Comparison of ENCODE assay signal across 16 cellular contexts in the genomic region with DNA sequence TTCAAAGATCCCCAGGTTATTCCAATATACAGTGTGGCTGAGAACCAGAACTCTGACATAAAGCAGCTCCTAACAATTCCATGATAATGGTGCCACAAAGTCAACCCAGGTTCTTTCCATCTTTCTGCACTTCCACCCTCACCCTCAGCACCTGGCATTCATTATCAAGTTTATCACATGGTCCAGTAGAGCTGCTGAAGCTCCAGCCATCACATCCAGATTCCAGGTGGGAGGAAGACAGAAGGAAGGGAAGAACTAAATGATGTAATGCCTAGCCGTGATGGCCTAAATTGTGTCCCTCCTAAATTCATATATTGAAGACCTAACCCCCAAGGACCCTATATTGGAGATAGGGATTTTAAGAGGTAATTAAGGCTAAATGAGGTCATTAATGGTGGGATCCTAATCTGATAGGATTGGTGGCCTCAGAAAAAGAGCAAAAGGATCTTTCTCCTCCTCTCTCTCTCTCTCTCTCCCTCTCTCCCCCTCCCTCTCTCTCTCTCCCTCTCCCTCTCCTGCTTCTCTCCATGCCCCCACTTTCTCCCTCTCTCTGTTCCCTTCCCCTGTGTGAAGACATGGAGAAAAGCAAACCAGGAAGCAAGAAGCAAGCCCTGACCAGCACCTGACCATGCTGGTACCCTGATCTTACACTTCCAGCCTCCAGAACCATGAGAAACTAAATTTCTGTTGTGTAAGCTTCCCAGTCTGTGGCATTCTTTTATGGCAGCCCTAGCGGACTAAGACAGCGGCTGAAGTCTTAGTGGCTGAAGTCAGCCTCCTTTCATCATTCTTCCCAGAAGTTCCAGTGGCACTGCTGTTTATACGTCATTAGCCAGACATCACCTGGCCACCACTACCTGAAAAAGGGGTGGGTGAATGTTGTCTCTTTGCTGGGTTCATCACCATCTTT.
DNase-seq lines count a peak whose midpoint lies in the region; ATAC-seq and TF ChIP-seq lines count a peak whose summit lies in the region.
"Had no signal": no experiment of that assay in that cellular context is flagged by ENCODE, and none has a peak within 500 bp of the region (broad histone marks: within the 10 kb centered on the region; RNA-seq: fewer than 3 reads in every experiment).

No MANE protein-coding gene starts in this region.

- H3K4me3 ChIP-seq in cardiac fibroblast (replicated peaks in 1 of 2; ENCODE audit: low read depth in 2 of 2, low read length in 2 of 2) (no peak overlapping the region), liver (ENCODE audit: low read depth in 1 of 3, low read length in 3 of 3) (no peak overlapping the region)
- H3K4me3 ChIP-seq: PC-9, prostate gland had no signal

- H3K27ac ChIP-seq in liver (ENCODE audit: low read depth in 1 of 2, low read length in 2 of 2) (peak overlapping the region; percentile 83 to 94), substantia nigra (ENCODE audit: low read depth, low read length, poor library complexity, severe bottlenecking) (peak overlapping the region; percentile 69)
- H3K27ac ChIP-seq: PC-9 had no signal

- DNase-seq in LHCN-M2 (ENCODE audit: low read depth) = peak; percentile 35
- peak; percentile 45 to 48 for DNase-seq in cardiac fibroblast (ENCODE audit: low read depth in 2 of 2)
- no peak for DNase-seq in substantia nigra (lab: John Stamatoyannopoulos, UW)
- no peak for DNase-seq in activated naive CD4-positive, alpha-beta T cell (lab: John Stamatoyannopoulos, UW)
- no peak for DNase-seq in NCI-H1092 (lab: John Stamatoyannopoulos, UW)
- no peak for DNase-seq in globus pallidus (ENCODE audit: low spot score)
- DNase-seq: activated CD4-positive, alpha-beta memory T cell treated with anti-CD3 and anti-CD28 coated beads, Interleukin-2, amount 10 ng/mL, durations not matched to agents 7 days and 5 days; CD8-positive, alpha-beta memory T cell; immature natural killer cell; NCI-H345; PC-9; stimulated activated CD4-positive, alpha-beta T cell treated with anti-CD3 and anti-CD28 coated beads, Interleukin-4, amount 100 ng/mL, for 24 hours; stimulated activated naive CD4-positive, alpha-beta T cell had no signal

- H3K9ac ChIP-seq in liver (ENCODE audit: low read depth in 1 of 2, low read length in 2 of 2) = no peak overlapping the region

- H3K9me3 ChIP-seq in liver (ENCODE audit: control insufficient read depth in 4 of 4, low read length in 3 of 4) = no peaks in the 10 kb centered on the region
- H3K9me3 ChIP-seq: prostate gland had no signal

- TF ChIP-seq CTCF in cardiac fibroblast (IDR thresholded peaks at IDR 0.05; ENCODE audit: low read depth, low read length) = no peak
- TF ChIP-seq CTCF in liver (IDR thresholded peaks at IDR 0.05; ENCODE audit: low read depth, low read length, missing input control) = no peak

- TF ChIP-seq RAD21 in liver (IDR thresholded peaks at IDR 0.05) = no peak

- WGBS in liver = 88% methylated on average over 4 of the region's 4 CpGs

- no peaks in the 10 kb centered on the region for H3K36me3 ChIP-seq in liver (ENCODE audit: control insufficient read depth in 4 of 4, insufficient read depth in 3 of 4, low read depth in 1 of 4, low read length in 3 of 4)
- H3K36me3 ChIP-seq: prostate gland had no signal

- no peaks in the 10 kb centered on the region for H3K27me3 ChIP-seq in liver (ENCODE audit: control insufficient read depth in 4 of 4, insufficient read depth in 4 of 4, low read length in 3 of 4)

- peaks cover 5 to 64% (median 50%) of the 10 kb centered on the region in 4 donors for H3K4me1 ChIP-seq in liver (ENCODE audit: control insufficient read depth in 4 of 4, insufficient read depth in 4 of 4, low read length in 3 of 4)

- ATAC-seq in HG03378 (IDR thresholded peaks at IDR 0.05; ENCODE audit: unreplicated experiment) = no peak

TF ChIP-seq in liver, 16 proteins besides CTCF, POLR2A, EP300 and RAD21:
- TF ChIP-seq JUND (IDR thresholded peaks at IDR 0.05) = no peak
- no peak for TF ChIP-seq FOXA1 (IDR thresholded peaks at IDR 0.05)
- TF ChIP-seq SP1 (IDR thresholded peaks at IDR 0.05) = no peak
- TF ChIP-seq EGR1 (IDR thresholded peaks at IDR 0.05; ENCODE audit: low read depth in 2 of 2) = no peak
- TF ChIP-seq GABPA (IDR thresholded peaks at IDR 0.05 in 1 of 2, conservative IDR thresholded peaks at IDR 0.05 in 1 of 2) = no peak
- TF ChIP-seq, protein P1, sequence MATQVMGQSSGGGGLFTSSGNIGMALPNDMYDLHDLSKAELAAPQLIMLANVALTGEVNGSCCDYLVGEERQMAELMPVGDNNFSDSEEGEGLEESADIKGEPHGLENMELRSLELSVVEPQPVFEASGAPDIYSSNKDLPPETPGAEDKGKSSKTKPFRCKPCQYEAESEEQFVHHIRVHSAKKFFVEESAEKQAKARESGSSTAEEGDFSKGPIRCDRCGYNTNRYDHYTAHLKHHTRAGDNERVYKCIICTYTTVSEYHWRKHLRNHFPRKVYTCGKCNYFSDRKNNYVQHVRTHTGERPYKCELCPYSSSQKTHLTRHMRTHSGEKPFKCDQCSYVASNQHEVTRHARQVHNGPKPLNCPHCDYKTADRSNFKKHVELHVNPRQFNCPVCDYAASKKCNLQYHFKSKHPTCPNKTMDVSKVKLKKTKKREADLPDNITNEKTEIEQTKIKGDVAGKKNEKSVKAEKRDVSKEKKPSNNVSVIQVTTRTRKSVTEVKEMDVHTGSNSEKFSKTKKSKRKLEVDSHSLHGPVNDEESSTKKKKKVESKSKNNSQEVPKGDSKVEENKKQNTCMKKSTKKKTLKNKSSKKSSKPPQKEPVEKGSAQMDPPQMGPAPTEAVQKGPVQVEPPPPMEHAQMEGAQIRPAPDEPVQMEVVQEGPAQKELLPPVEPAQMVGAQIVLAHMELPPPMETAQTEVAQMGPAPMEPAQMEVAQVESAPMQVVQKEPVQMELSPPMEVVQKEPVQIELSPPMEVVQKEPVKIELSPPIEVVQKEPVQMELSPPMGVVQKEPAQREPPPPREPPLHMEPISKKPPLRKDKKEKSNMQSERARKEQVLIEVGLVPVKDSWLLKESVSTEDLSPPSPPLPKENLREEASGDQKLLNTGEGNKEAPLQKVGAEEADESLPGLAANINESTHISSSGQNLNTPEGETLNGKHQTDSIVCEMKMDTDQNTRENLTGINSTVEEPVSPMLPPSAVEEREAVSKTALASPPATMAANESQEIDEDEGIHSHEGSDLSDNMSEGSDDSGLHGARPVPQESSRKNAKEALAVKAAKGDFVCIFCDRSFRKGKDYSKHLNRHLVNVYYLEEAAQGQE (IDR thresholded peaks at IDR 0.05) = no peak
- no peak for TF ChIP-seq RXRA (IDR thresholded peaks at IDR 0.05)
- no peak for TF ChIP-seq YY1 (IDR thresholded peaks at IDR 0.05)
- TF ChIP-seq MAX (IDR thresholded peaks at IDR 0.05) = no peak

Comparison
In these comparisons a context has a peak if more than half of its experiments do, and no peak if none do; other contexts are left out.
1. DNase-seq: peak in LHCN-M2 (single experiment) and cardiac fibroblast (2 of 2); none in substantia nigra (0 of 49), activated naive CD4-positive, alpha-beta T cell (0 of 4), NCI-H1092 (single experiment) and globus pallidus (single experiment).